8 cellular contexts compared by ENCODE assay signal in genomic region chr4:84966382-84967291, GRCh38. TPM values are rescaled to one million over a fixed set of nuclear protein-coding genes. Genes with fewer than 3 reads are reported as not detected.
DNase-seq lines count a peak whose midpoint lies in the region; ATAC-seq and TF ChIP-seq lines count a peak whose summit lies in the region.

TSS of gene WDFY3 (minus strand) at chr4:84966690. CDS start at chr4:84860591, 106,099 bp downstream.

- peaks cover 41% of the 10 kb centered on the region for H3K4me1 ChIP-seq in BLaER1
- peaks cover 3% of the 10 kb centered on the region for H3K4me1 ChIP-seq in Loucy (ENCODE audit: insufficient read depth, low read length, poor library complexity, severe bottlenecking)

- H3K9ac ChIP-seq in BLaER1 = peak within 1 kb of the TSS; percentile 88
- H3K9ac ChIP-seq in Loucy (ENCODE audit: low read depth, low read length, poor library complexity, severe bottlenecking) = peak within 1 kb of the TSS; percentile 58

- H3K9me3 ChIP-seq in BLaER1 (no peaks in the 10 kb centered on the region), Loucy (ENCODE audit: insufficient read depth, low read depth, low read length) (no peaks in the 10 kb centered on the region)

- H3K27ac ChIP-seq in BLaER1 = peak within 1 kb of the TSS; percentile 92
- peak within 1 kb of the TSS; percentile 91 for H3K27ac ChIP-seq in caudate nucleus (ENCODE audit: low read depth, low read length)

- peak; percentile 61 for ATAC-seq in GM19023 (IDR thresholded peaks at IDR 0.05; ENCODE audit: unreplicated experiment)
- ATAC-seq in GM21825 (IDR thresholded peaks at IDR 0.05; ENCODE audit: unreplicated experiment) = no peak

- TF ChIP-seq CTCF in Loucy (conservative IDR thresholded peaks at IDR 0.05; ENCODE audit: low read length) = no peak

- H3K4me3 ChIP-seq in BLaER1 (peak within 1 kb of the TSS; percentile 86), Loucy (ENCODE audit: low read length, poor library complexity, severe bottlenecking) (peak within 1 kb of the TSS; percentile 70), iPS-11a (ENCODE audit: low read depth, low read length) (peak within 1 kb of the TSS; percentile 75)

- H3K79me2 ChIP-seq in Loucy (ENCODE audit: insufficient read depth, low read length) = peaks cover 39% of the 10 kb centered on the region

- DNase-seq in RPMI8226 = peak; percentile 69
- peak in 60 of 61 donors; percentile 29 to 94 (median 81) for DNase-seq in caudate nucleus (lab: John Stamatoyannopoulos, UW)
- peak; percentile 60 for DNase-seq in pulmonary artery endothelial cell (ENCODE audit: low read depth, low spot score)

- peaks cover 22% of the 10 kb centered on the region; the same call in 1 of the 2 replicates for H4K20me1 ChIP-seq in BLaER1
- H4K20me1 ChIP-seq in Loucy (ENCODE audit: insufficient read depth, low read length, poor library complexity, severe bottlenecking) = peaks cover 4% of the 10 kb centered on the region

- peak within 1 kb of the TSS; percentile 86 for H3K4me2 ChIP-seq in BLaER1
- peak within 1 kb of the TSS; percentile 68 for H3K4me2 ChIP-seq in Loucy (ENCODE audit: low read depth, low read length, poor library complexity, severe bottlenecking)

- no peaks in the 10 kb centered on the region for H3F3A ChIP-seq in Loucy (ENCODE audit: low read depth)

- peak within 1 kb of the TSS; percentile 84 for H2AFZ ChIP-seq in Loucy (ENCODE audit: low read length)

- no peaks in the 10 kb centered on the region for H3K27me3 ChIP-seq in BLaER1
- H3K27me3 ChIP-seq in Loucy (ENCODE audit: insufficient read depth, low read length, poor library complexity, severe bottlenecking) = no peaks in the 10 kb centered on the region

- no peaks in the 10 kb centered on the region for H3K9me2 ChIP-seq in Loucy (replicated peaks; ENCODE audit: low read depth, low read length)

- H3K36me3 ChIP-seq in BLaER1 = no peaks in the 10 kb centered on the region
- H3K36me3 ChIP-seq in Loucy (ENCODE audit: insufficient read depth, low read length) = no peaks in the 10 kb centered on the region

RNA-seq across cellular contexts. Expression of gene WDFY3, which starts in this region (rescaled TPM):
- 95.5 and 129 TPM in 2 replicates for total RNA-seq in pulmonary artery endothelial cell
